Comparison of ENCODE assay signal across 1 cellular context in genomic region chr20:44471481-44471882, GRCh38.
A peak's percentile ranks its signal among the peaks of the same experiment; 100 is the strongest.
TF ChIP-seq lines count a peak whose summit lies in the region.

No MANE protein-coding gene starts in this region.

TF ChIP-seq in HepG2, 621 proteins besides CTCF, POLR2A, EP300 and RAD21 (continued from another document):
- TF ChIP-seq MED1 (CRISPR knock-in tag; IDR thresholded peaks at IDR 0.05) (peak; percentile 46; the same call in 1 of the 2 replicates), CHD4 (IDR thresholded peaks at IDR 0.05; ENCODE audit: borderline replicate concordance, low read length) (no peak), ARID5B (CRISPR knock-in tag; IDR thresholded peaks at IDR 0.05) (peak; percentile 67; the same call in 1 of the 2 replicates), ZNF550 (CRISPR knock-in tag; IDR thresholded peaks at IDR 0.05; ENCODE audit: borderline replicate concordance) (no peak), ZNF431 (CRISPR knock-in tag; IDR thresholded peaks at IDR 0.05; ENCODE audit: borderline replicate concordance, low read depth) (no peak), TEAD3 (CRISPR knock-in tag; optimal IDR thresholded peaks at IDR 0.05; ENCODE audit: borderline replicate concordance) (peak; percentile 92), ZNF124 (CRISPR knock-in tag; IDR thresholded peaks at IDR 0.05) (peak; percentile 89; the same call in 1 of the 2 replicates), ZNF678 (CRISPR knock-in tag; IDR thresholded peaks at IDR 0.05) (no peak), TSC22D2 (CRISPR knock-in tag; IDR thresholded peaks at IDR 0.05; ENCODE audit: borderline replicate concordance) (peak; percentile 96; the same call in 1 of the 2 replicates), ZNF724P (CRISPR knock-in tag; IDR thresholded peaks at IDR 0.05; ENCODE audit: borderline replicate concordance) (no peak), HOXA3 (CRISPR knock-in tag; IDR thresholded peaks at IDR 0.05) (peak; percentile 44; the same call in 1 of the 2 replicates), ZNF24 (IDR thresholded peaks at IDR 0.05) (0 out of 2 replicates have a peak, but pooled peaks have one; percentile 40), SIX4 (CRISPR knock-in tag; IDR thresholded peaks at IDR 0.05) (0 out of 2 replicates have a peak, but pooled peaks have one; percentile 28), KLF6 (CRISPR knock-in tag; IDR thresholded peaks at IDR 0.05) (peak; percentile 88; the same call in 1 of the 2 replicates), SMAD3 (CRISPR knock-in tag; IDR thresholded peaks at IDR 0.05) (0 out of 2 replicates have a peak, but pooled peaks have one; percentile 58), ATF5 (CRISPR knock-in tag; IDR thresholded peaks at IDR 0.05; ENCODE audit: low read depth) (0 out of 2 replicates have a peak, but pooled peaks have one; percentile 15), ZMYM4 (CRISPR knock-in tag; IDR thresholded peaks at IDR 0.05) (peak; percentile 32; the same call in 1 of the 2 replicates), TARDBP (CRISPR knock-in tag; IDR thresholded peaks at IDR 0.05) (no peak)
TF ChIP-seq in HepG2: peak in this region for 124.
